Comparison of ENCODE assay signal across 9 cellular contexts in the genomic region with DNA sequence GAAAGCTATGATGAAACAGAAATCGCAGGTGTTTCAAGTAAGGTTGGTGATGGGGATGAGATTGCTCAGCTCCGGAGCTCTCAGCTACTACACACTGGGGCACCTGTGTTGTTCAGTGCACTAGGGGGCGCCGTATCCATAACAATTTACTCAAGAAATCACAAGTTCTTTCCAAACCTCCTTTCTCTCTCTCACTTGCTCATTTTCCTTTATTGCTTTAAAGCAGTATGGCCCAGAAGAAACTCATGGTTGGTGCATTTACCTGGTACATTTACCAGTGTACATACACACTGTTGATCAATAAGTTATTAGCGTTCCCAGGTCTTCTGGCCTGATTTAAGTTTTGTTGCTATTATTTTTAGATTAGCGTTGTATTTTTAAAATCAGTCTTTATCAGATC.
DNase-seq lines count a peak whose midpoint lies in the region; ATAC-seq, FAIRE-seq and TF ChIP-seq lines count a peak whose summit lies in the region.
"Had no signal": no experiment of that assay in that cellular context is flagged by ENCODE, and none has a peak within 500 bp of the region (broad histone marks: within the 10 kb centered on the region; RNA-seq: fewer than 3 reads in every experiment).

No MANE protein-coding gene starts in this region.

- DNase-seq in GM13977 (ENCODE audit: low spot score) (peak; percentile 60), NCI-H226 (peak; percentile 30), activated B cell treated with CpG ODN at 0.5 μM for 24 hours (peak; percentile 43), cardiac fibroblast (ENCODE audit: low read depth in 2 of 2) (peak; percentile 88), keratinocyte (ENCODE audit: low read depth, low spot score) (peak; percentile 19)
- DNase-seq in stimulated activated CD4-positive, alpha-beta T cell treated with anti-CD3 and anti-CD28 coated beads, Interleukin-2, amount 100 ng/mL, for 48 hours: peak; percentile 79 to 84

- dilution Hi-C loops in keratinocyte (cut with MboI; ENCODE audit: extremely low pct_ligation_motif_present, low sequenced_read_pairs): loop anchor here (25.0 kb wide), 1 partner anchor 330 kb away; the partner anchor contains the start of gene SUMO4

- H3K27me3 Mint-ChIP-seq in activated B cell treated with CpG ODN at 0.5 μM for 24 hours: no peaks in the 10 kb centered on the region
- H3K27me3 Mint-ChIP-seq: stimulated activated naive CD8-positive, alpha-beta T cell treated with anti-CD3 and anti-CD28 coated beads, Interleukin-15, Interleukin-2, amounts not matched to agents 100 ng/mL and 50 ng/mL, for 24 hours had no signal

- no peaks in the 10 kb centered on the region for H3K79me2 ChIP-seq in keratinocyte (ENCODE audit: control insufficient read depth, insufficient read depth, low read length)

- no peaks in the 10 kb centered on the region for H3K9me3 Mint-ChIP-seq in activated B cell treated with CpG ODN at 0.5 μM for 24 hours
- H3K9me3 Mint-ChIP-seq: stimulated activated naive CD8-positive, alpha-beta T cell treated with anti-CD3 and anti-CD28 coated beads, Interleukin-15, Interleukin-2, amounts not matched to agents 100 ng/mL and 50 ng/mL, for 24 hours had no signal

- CTCF ChIA-PET in activated B cell treated with CpG ODN at 0.5 μM for 24 hours (lab: Charles Lee): interaction anchor here (0.5 to 2.0 kb wide), 28 partner anchors 9 to 505 kb away, joined by 3 to 52 read pairs (median 3); no protein-coding TSS in a partner anchor

- H3K9ac ChIP-seq in keratinocyte (ENCODE audit: control insufficient read depth, extremely low read depth, insufficient read depth, low read length): no peak overlapping the region

- intact Hi-C loops in activated B cell treated with CpG ODN at 0.5 μM for 24 hours (cut with micrococcal nuclease): loop anchor here (1.0 to 5.0 kb wide), 6 partner anchors 45 to 435 kb away; partner anchors contain the start of gene TAB2

- peaks cover 13% of the 10 kb centered on the region for H3K4me1 Mint-ChIP-seq in activated B cell treated with CpG ODN at 0.5 μM for 24 hours

- ATAC-seq in HG03045 (IDR thresholded peaks at IDR 0.05; ENCODE audit: unreplicated experiment): peak; percentile 75
- ATAC-seq in activated B cell treated with CpG ODN at 0.5 μM for 24 hours (ENCODE audit: low read depth): peak; percentile 75
- ATAC-seq in HG02884 (IDR thresholded peaks at IDR 0.05; ENCODE audit: unreplicated experiment): no peak

- peaks cover 13% of the 10 kb centered on the region for H3K4me1 ChIP-seq in keratinocyte (ENCODE audit: control insufficient read depth, extremely low read depth, insufficient read depth, low read length)

- no peak overlapping the region for H3K4me3 ChIP-seq in cardiac fibroblast (replicated peaks in 1 of 2; ENCODE audit: low read depth in 2 of 2, low read length in 2 of 2)
- H3K4me3 ChIP-seq in keratinocyte (ENCODE audit: control insufficient read depth in 2 of 3, extremely low read depth in 1 of 3, insufficient read depth in 2 of 3, low read depth in 1 of 3, low read length in 3 of 3): no peak overlapping the region

- no peaks in the 10 kb centered on the region for H4K20me1 ChIP-seq in keratinocyte (ENCODE audit: control insufficient read depth, extremely low read depth, insufficient read depth, low read length)

- no peaks in the 10 kb centered on the region for H3K36me3 ChIP-seq in keratinocyte (ENCODE audit: control insufficient read depth in 2 of 2, extremely low read depth in 1 of 2, insufficient read depth in 2 of 2, low read length in 2 of 2)

- FAIRE-seq in keratinocyte (lab: Jason Lieb, UNC): peak; percentile 56

- no peak overlapping the region for H3K4me2 ChIP-seq in keratinocyte (ENCODE audit: control insufficient read depth, extremely low read depth, insufficient read depth, low read depth, low read length)

- peaks cover 9% of the 10 kb centered on the region for H3K36me3 Mint-ChIP-seq in activated B cell treated with CpG ODN at 0.5 μM for 24 hours (ENCODE audit: low read depth)

- no peaks in the 10 kb centered on the region for H3K9me3 ChIP-seq in keratinocyte (ENCODE audit: control insufficient read depth, low read depth, low read length)

- TF ChIP-seq CTCF in GM13977 (IDR thresholded peaks at IDR 0.05; ENCODE audit: extremely low read depth, insufficient read depth, missing control alignments) (peak; percentile 78), activated B cell treated with CpG ODN at 0.5 μM for 24 hours (IDR thresholded peaks at IDR 0.05) (peak; percentile 26), cardiac fibroblast (IDR thresholded peaks at IDR 0.05; ENCODE audit: low read depth, low read length) (peak; percentile 80), keratinocyte (optimal IDR thresholded peaks at IDR 0.05 in 1 of 3, IDR thresholded peaks at IDR 0.05 in 1 of 3, conservative IDR thresholded peaks at IDR 0.05 in 1 of 3; ENCODE audit: extremely low read depth in 1 of 3, insufficient read depth in 2 of 3, low read length in 3 of 3) (peak; percentile 75 to 79 (median 78))

- no peaks in the 10 kb centered on the region for H3K27me3 ChIP-seq in keratinocyte (ENCODE audit: control insufficient read depth, extremely low read depth, insufficient read depth, low read length)

- no peak overlapping the region for H2AFZ ChIP-seq in keratinocyte (ENCODE audit: control insufficient read depth, low read length)

- no peaks in the 10 kb centered on the region for H3K9me1 ChIP-seq in keratinocyte (ENCODE audit: control insufficient read depth, extremely low read depth, insufficient read depth, low read length)

- no peak overlapping the region for H3K27ac ChIP-seq in keratinocyte (ENCODE audit: control insufficient read depth, insufficient read depth, low read length)

- POLR2A ChIA-PET in activated B cell treated with CpG ODN at 0.5 μM for 24 hours (lab: Charles Lee): interaction anchor here (1.0 kb wide), 2 partner anchors 235 to 350 kb away, joined by 3 to 4 read pairs; partner anchors contain the start of gene TAB2

- no peak overlapping the region for H3K4me3 Mint-ChIP-seq in activated B cell treated with CpG ODN at 0.5 μM for 24 hours
- H3K4me3 Mint-ChIP-seq: stimulated activated naive CD8-positive, alpha-beta T cell treated with anti-CD3 and anti-CD28 coated beads, Interleukin-15, Interleukin-2, amounts not matched to agents 100 ng/mL and 50 ng/mL, for 24 hours had no signal

- no peak overlapping the region for H3K27ac Mint-ChIP-seq in activated B cell treated with CpG ODN at 0.5 μM for 24 hours
- H3K27ac Mint-ChIP-seq: stimulated activated naive CD8-positive, alpha-beta T cell treated with anti-CD3 and anti-CD28 coated beads, Interleukin-15, Interleukin-2, amounts not matched to agents 100 ng/mL and 50 ng/mL, for 24 hours had no signal

- in situ Hi-C loops in GM13977 (cut with MboI; ENCODE audit: low pct_unique_long_range_greater_than_20kb, low sequenced_read_pairs, unreplicated experiment): no loop called here

Comparison
In these comparisons a context has a peak if more than half of its experiments do, and no peak if none do; other contexts are left out.
1. DNase-seq: peak in every context shown above with its lines; median percentile 88 in cardiac fibroblast; 82 in stimulated activated CD4-positive, alpha-beta T cell treated with anti-CD3 and anti-CD28 coated beads, Interleukin-2, amount 100 ng/mL, for 48 hours; 60 in GM13977; 43 in activated B cell treated with CpG ODN at 0.5 μM for 24 hours; 30 in NCI-H226; 19 in keratinocyte.
2. CTCF ChIP-seq: peak in every context shown above with its lines; median percentile 80 in cardiac fibroblast; 78 in GM13977; 78 in keratinocyte; 26 in activated B cell treated with CpG ODN at 0.5 μM for 24 hours.